ENCODE assay signal across 8 cellular contexts in the genomic region with DNA sequence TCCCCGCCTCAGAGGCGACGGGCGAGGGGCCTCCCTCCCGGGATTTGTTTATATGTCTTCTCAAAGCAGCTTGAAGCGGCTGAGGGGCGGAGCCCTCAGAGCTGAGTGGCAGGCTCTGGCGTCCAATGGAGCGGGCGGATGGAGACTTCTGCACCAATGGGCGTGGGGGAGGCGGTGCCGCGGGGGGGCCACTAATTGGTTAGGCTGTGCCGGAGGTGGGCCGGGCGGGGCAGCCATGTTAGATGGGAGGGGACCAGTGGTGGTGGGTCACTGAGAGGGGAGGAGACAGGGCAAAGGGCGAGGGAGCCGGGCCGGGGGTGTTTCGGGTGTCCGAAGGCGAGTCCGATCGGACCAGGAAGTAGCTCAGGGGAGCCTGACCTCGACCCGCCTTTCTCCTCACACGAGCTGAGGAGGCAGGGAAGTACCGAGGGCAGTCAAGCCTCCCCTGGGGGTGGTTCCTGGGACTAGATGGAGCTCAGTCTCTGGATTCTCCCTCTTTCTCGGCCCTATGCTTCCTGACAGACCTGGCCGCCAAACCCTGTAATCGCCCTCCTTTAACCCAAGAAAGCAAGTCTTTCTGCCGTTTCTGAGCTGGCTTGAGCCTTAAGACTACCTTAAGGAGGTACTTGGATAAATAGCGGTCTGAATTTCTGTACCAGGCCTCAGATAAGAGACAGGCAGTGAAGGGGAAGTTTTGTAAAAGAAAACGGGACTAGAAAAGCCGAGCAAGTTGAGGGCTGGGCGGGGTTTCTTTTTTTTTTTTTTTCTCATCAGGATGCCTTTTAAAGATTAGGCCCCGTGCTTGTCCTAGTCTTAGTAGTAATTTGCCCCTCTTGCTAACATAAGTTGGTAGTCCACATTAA. TPM values are rescaled to one million over a fixed set of nuclear protein-coding genes. Genes with fewer than 3 reads are reported as not detected.
DNase-seq lines count a peak whose midpoint lies in the region; ATAC-seq and TF ChIP-seq lines count a peak whose summit lies in the region.

No MANE protein-coding gene starts in this region.

- H3K9me3 ChIP-seq in upper lobe of right lung: no peaks in the 10 kb centered on the region

- peak; percentile 78 for ATAC-seq in HG02870 (IDR thresholded peaks at IDR 0.05; ENCODE audit: unreplicated experiment)
- ATAC-seq in T-cell (replicated peaks in 1 of 4): peak; percentile 77 to 82 (median 80)
- ATAC-seq in left cardiac atrium: peak; percentile 96 to 97
- ATAC-seq in upper lobe of right lung: peak; percentile 96

- intact Hi-C loops in left cardiac atrium (cut with DNase I): no loop called here
- intact Hi-C loops in posterior vena cava (cut with DNase I): loop anchor here in 1 of 2 donors (10.0 kb wide), 1 partner anchor 72 kb away; the partner anchor contains the start of gene ATP6V0E1
- intact Hi-C loops in upper lobe of right lung (cut with DNase I): no loop called here

- peak overlapping the region; percentile 79 to 92 (median 90) for H3K4me3 Mint-ChIP-seq in T-cell

- no peaks in the 10 kb centered on the region for H3K27me3 ChIP-seq in upper lobe of right lung

- CTCF ChIA-PET in T-cell (lab: Charles Lee): interaction anchor here (0.6 to 1.9 kb wide), 10 partner anchors 10 to 559 kb away, joined by 3 to 25 read pairs (median 4); partner anchors contain the start of gene ATP6V0E1 (in 1 of the 2)

- peaks cover 4% of the 10 kb centered on the region for H3K36me3 ChIP-seq in upper lobe of right lung

- no peaks in the 10 kb centered on the region for H3K9me3 Mint-ChIP-seq in T-cell

- peak overlapping the region; percentile 86 to 90 for H3K27ac Mint-ChIP-seq in T-cell

- peaks cover 20% of the 10 kb centered on the region for H3K4me1 ChIP-seq in upper lobe of right lung

- no peaks in the 10 kb centered on the region for H3K27me3 Mint-ChIP-seq in T-cell

- TF ChIP-seq CTCF in GM13977 (IDR thresholded peaks at IDR 0.05; ENCODE audit: extremely low read depth, insufficient read depth, missing control alignments) (no peak), upper lobe of right lung (IDR thresholded peaks at IDR 0.05) (no peak)

- in situ Hi-C loops in GM13977 (cut with MboI; ENCODE audit: low pct_unique_long_range_greater_than_20kb, low sequenced_read_pairs, unreplicated experiment): no loop called here

- H3K4me3 ChIP-seq in upper lobe of right lung: peak overlapping the region; percentile 99

- peak overlapping the region; percentile 96 for H3K27ac ChIP-seq in upper lobe of right lung

- POLR2A ChIA-PET in T-cell (lab: Charles Lee): interaction anchor here (0.6 to 1.8 kb wide), 12 partner anchors 9 to 1404 kb away, joined by 3 to 21 read pairs (median 4); partner anchors contain the start of genes ATP6V0E1 (in 2 of the 2) and BNIP1 (in 1 of the 2)

- peaks cover 6% of the 10 kb centered on the region for H3K36me3 Mint-ChIP-seq in T-cell

- H3K4me1 Mint-ChIP-seq in T-cell: peaks cover 46 to 64% (median 53%) of the 10 kb centered on the region in 3 donors

- DNase-seq in GM13977 (ENCODE audit: low spot score) (peak; percentile 98), NCI-H146 (lab: John Stamatoyannopoulos, UW) (peak; percentile 94), T-cell (peak; percentile 94 to 100 (median 98)), amniotic epithelial cell (ENCODE audit: low read depth) (peak; percentile 97), left cardiac atrium (peak; percentile 100), posterior vena cava (ENCODE audit: low spot score) (peak; percentile 100), upper lobe of right lung (peak; percentile 99)

RNA-seq across cellular contexts. Expression of gene CREBRF, which starts 1.1 kb away (rescaled TPM):
- total RNA-seq in T-cell: 10 to 100 TPM; 77.8 to 94.7 (median 89.7) TPM
- 10 to 100 TPM; 13.2 to 23.9 TPM for total RNA-seq in left cardiac atrium
- 10 to 100 TPM; 26.1 to 27.8 TPM for total RNA-seq in posterior vena cava
- 47.4 TPM for total RNA-seq in upper lobe of right lung

Comparison
In these comparisons a context has a peak if more than half of its experiments do, and no peak if none do; other contexts are left out.
1. Peak in every context shown above with its lines: DNase-seq, ATAC-seq, H3K4me3 ChIP-seq and H3K27ac ChIP-seq.